Comparison of ENCODE assay signal across 1 cellular context in the genomic region with DNA sequence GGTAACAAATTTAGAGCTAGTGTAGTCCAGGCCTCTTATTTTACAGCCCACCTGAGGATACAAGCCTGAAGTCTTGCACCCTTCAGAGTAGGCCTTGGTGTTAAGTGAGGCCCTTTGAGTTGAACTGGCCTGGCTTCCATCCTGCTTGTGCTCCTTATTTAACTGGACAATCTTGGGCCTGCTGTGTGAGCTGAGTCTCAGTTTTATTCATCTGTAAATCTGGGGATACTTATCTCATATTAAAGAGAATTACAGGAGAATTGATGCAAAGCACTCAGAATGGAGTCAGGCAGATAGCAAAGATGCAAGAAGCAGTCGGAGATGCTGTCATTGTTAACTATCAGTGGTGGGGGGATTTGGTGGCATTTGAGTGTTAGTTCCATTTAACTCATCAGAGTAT.
TF ChIP-seq lines count a peak whose summit lies in the region.

No MANE protein-coding gene starts in this region.

TF ChIP-seq in SK-N-SH, 30 proteins besides CTCF, POLR2A, EP300 and RAD21 (continued from another document):
- TF ChIP-seq, protein P1, sequence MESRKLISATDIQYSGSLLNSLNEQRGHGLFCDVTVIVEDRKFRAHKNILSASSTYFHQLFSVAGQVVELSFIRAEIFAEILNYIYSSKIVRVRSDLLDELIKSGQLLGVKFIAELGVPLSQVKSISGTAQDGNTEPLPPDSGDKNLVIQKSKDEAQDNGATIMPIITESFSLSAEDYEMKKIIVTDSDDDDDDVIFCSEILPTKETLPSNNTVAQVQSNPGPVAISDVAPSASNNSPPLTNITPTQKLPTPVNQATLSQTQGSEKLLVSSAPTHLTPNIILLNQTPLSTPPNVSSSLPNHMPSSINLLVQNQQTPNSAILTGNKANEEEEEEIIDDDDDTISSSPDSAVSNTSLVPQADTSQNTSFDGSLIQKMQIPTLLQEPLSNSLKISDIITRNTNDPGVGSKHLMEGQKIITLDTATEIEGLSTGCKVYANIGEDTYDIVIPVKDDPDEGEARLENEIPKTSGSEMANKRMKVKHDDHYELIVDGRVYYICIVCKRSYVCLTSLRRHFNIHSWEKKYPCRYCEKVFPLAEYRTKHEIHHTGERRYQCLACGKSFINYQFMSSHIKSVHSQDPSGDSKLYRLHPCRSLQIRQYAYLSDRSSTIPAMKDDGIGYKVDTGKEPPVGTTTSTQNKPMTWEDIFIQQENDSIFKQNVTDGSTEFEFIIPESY (IDR thresholded peaks at IDR 0.05; ENCODE audit: borderline replicate concordance, low read depth), result no peak
- TF ChIP-seq, protein P2, sequence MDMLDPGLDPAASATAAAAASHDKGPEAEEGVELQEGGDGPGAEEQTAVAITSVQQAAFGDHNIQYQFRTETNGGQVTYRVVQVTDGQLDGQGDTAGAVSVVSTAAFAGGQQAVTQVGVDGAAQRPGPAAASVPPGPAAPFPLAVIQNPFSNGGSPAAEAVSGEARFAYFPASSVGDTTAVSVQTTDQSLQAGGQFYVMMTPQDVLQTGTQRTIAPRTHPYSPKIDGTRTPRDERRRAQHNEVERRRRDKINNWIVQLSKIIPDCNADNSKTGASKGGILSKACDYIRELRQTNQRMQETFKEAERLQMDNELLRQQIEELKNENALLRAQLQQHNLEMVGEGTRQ (IDR thresholded peaks at IDR 0.05; ENCODE audit: borderline replicate concordance, low read depth, low read length), result no peak
- TF ChIP-seq CHD2 (IDR thresholded peaks at IDR 0.05; ENCODE audit: low read length, partially characterized antibody) (no peak), SMC3 (IDR thresholded peaks at IDR 0.05; ENCODE audit: low read depth, low read length) (no peak), MEF2A (IDR thresholded peaks at IDR 0.05; ENCODE audit: borderline replicate concordance, low read depth) (no peak), EZH2phosphoT487 (IDR thresholded peaks at IDR 0.05; ENCODE audit: borderline replicate concordance, low read depth) (no peak), MXI1 (IDR thresholded peaks at IDR 0.05; ENCODE audit: low read depth, low read length) (no peak), YY1 (IDR thresholded peaks at IDR 0.05; ENCODE audit: low read depth) (no peak), NFIC (IDR thresholded peaks at IDR 0.05; ENCODE audit: borderline replicate concordance) (peak; percentile 6; the same call in 1 of the 2 replicates), TEAD4 (IDR thresholded peaks at IDR 0.05; ENCODE audit: borderline replicate concordance, insufficient read depth) (no peak), RFX5 (IDR thresholded peaks at IDR 0.05; ENCODE audit: low read length) (no peak), FOXM1 (IDR thresholded peaks at IDR 0.05; ENCODE audit: low read depth) (no peak), RCOR1 (IDR thresholded peaks at IDR 0.05; ENCODE audit: low read length) (no peak), ELF1 (IDR thresholded peaks at IDR 0.05) (no peak), POLR2AphosphoS5 (IDR thresholded peaks at IDR 0.05; ENCODE audit: low read depth, low read length) (no peak), FOXJ3 (CRISPR knock-in tag; IDR thresholded peaks at IDR 0.05) (no peak), GATA2 (CRISPR knock-in tag; IDR thresholded peaks at IDR 0.05) (peak; percentile 77), NRF1 (IDR thresholded peaks at IDR 0.05; ENCODE audit: low read depth, low read length) (no peak), TCF12 (IDR thresholded peaks at IDR 0.05) (peak; percentile 66), JUND (IDR thresholded peaks at IDR 0.05) (no peak)
- TF ChIP-seq, protein P3, sequence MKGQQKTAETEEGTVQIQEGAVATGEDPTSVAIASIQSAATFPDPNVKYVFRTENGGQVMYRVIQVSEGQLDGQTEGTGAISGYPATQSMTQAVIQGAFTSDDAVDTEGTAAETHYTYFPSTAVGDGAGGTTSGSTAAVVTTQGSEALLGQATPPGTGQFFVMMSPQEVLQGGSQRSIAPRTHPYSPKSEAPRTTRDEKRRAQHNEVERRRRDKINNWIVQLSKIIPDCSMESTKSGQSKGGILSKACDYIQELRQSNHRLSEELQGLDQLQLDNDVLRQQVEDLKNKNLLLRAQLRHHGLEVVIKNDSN (IDR thresholded peaks at IDR 0.05; ENCODE audit: borderline replicate concordance, low read depth), result no peak
